In the genomic region with DNA sequence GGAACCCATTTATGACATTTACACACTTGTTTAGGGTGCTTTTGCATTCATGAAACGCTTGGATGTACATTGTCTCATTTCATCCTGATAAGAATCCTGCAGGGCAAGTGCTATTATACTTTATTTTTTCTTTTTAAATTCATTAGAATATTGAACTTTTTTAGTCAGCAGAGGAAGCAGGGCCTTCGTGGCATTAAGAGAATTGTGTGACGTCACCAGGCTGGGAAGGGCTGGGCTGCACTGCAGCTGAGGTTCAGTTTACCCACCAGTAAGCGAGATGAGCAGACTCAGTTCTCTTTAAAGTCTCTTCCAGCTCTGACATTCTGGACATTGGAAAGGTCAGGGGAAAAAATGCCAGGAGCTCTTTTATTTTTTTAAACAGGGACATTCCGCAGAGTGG, we compare ENCODE assay signal across 27 cellular contexts.
DNase-seq lines count a peak whose midpoint lies in the region; ATAC-seq, FAIRE-seq and TF ChIP-seq lines count a peak whose summit lies in the region.
"Had no signal": no experiment of that assay in that cellular context is flagged by ENCODE, and none has a peak within 500 bp of the region (broad histone marks: within the 10 kb centered on the region; RNA-seq: fewer than 3 reads in every experiment).

No MANE protein-coding gene starts in this region.

- H3K4me1 ChIP-seq in GM23248 (ENCODE audit: insufficient read depth) = no peaks in the 10 kb centered on the region
- H3K4me1 ChIP-seq in K562 (replicated peaks in 1 of 2; ENCODE audit: control insufficient read depth in 2 of 2, insufficient read depth in 2 of 2, low read length in 2 of 2) = peaks cover 4 to 7% of the 10 kb centered on the region in 2 experiments; a peak in 4 of 5 replicates
- H3K4me1 ChIP-seq in neuronal stem cell (ENCODE audit: control insufficient read depth in 2 of 2, insufficient read depth in 1 of 2, low read depth in 1 of 2, low read length in 2 of 2) = peaks cover 0 to 12% of the 10 kb centered on the region in 2 donors
- H3K4me1 ChIP-seq: BE2C had no signal

- FAIRE-seq in K562 (lab: Jason Lieb, UNC) = no peak
- FAIRE-seq: A204.1, GM12878, GM12892, GM18507 had no signal

- H3K79me1 ChIP-seq in neuronal stem cell (ENCODE audit: low read depth, low read length) = no peaks in the 10 kb centered on the region

- no peak overlapping the region for H3K23ac ChIP-seq in neuronal stem cell (ENCODE audit: low read depth, low read length, poor library complexity)

- POLR2A ChIA-PET in K562 (lab: Yijun Ruan, JAX) = interaction anchor here (1.2 kb wide), 1 partner anchor 98 kb away, joined by 3 read pairs; no protein-coding TSS in a partner anchor

- no peaks in the 10 kb centered on the region for H3K36me3 Mint-ChIP-seq in activated T-helper 2 cell treated with anti-CD3 and anti-CD28 coated beads, Interferon-gamma antibody, Interleukin-2, Interleukin-4, amounts not matched to agents 10 μg/mL and 5 μg/mL and 100 μg/mL, durations not matched to agents 14 hours and 24 hours and 36 hours (ENCODE audit: low read depth)
- H3K36me3 Mint-ChIP-seq: CD14-positive monocyte; CD4-positive, alpha-beta memory T cell; CD4-positive, CD25-positive, alpha-beta regulatory T cell; CD8-positive, alpha-beta memory T cell had no signal

- H3K4me3 Mint-ChIP-seq in activated T-helper 2 cell treated with anti-CD3 and anti-CD28 coated beads, Interferon-gamma antibody, Interleukin-2, Interleukin-4, amounts not matched to agents 10 μg/mL and 5 μg/mL and 100 μg/mL, durations not matched to agents 14 hours and 24 hours and 36 hours (ENCODE audit: low read depth) = no peak overlapping the region
- H3K4me3 Mint-ChIP-seq: CD14-positive monocyte; CD4-positive, alpha-beta memory T cell; CD4-positive, CD25-positive, alpha-beta regulatory T cell; CD8-positive, alpha-beta memory T cell had no signal

- H2BK15ac ChIP-seq in neuronal stem cell (ENCODE audit: low read length) = no peak overlapping the region

- DNase-seq in GM23248 (peak; percentile 5), K562 (ENCODE audit: extremely low read depth in 1 of 4, low spot score in 3 of 4) (no peak), neuronal stem cell (ENCODE audit: low spot score) (no peak), NCI-H748 treated with DMSO at 0.1 percent for 48 hours (lab: John Stamatoyannopoulos, UW) (no peak)
- no peak for DNase-seq in activated T-helper 2 cell treated with anti-CD3 and anti-CD28 coated beads, Interferon-gamma antibody, Interleukin-2, Interleukin-4, amounts not matched to agents 10 μg/mL and 5 μg/mL and 100 μg/mL, durations not matched to agents 14 hours and 24 hours and 36 hours (ENCODE audit: low spot score)
- DNase-seq: 8988T; ACHN; BE2C; C1 segment of cervical spinal cord; CD4-positive, alpha-beta memory T cell; CD4-positive, CD25-positive, alpha-beta regulatory T cell; CD8-positive, alpha-beta memory T cell; COR-L47; DMS 273 treated with DMSO at 0.1 percent for 48 hours; DMS153; DMS53; DMS79; DND-41; EL; GDM1 had no signal

- TF ChIP-seq RAD21 in K562 (CRISPR knock-in tag; conservative IDR thresholded peaks at IDR 0.05 in 1 of 2, IDR thresholded peaks at IDR 0.05 in 1 of 2) = no peak

- H2AFZ ChIP-seq in GM23248 (no peak overlapping the region), K562 (ENCODE audit: low read depth, low read length) (0 out of 2 replicates have a peak overlapping the region, but pooled peaks have one; percentile 6), neuronal stem cell (ENCODE audit: low read length) (no peak overlapping the region)

- intact Hi-C loops in K562 (cut with micrococcal nuclease) = no loop called here
- intact Hi-C loops in activated T-helper 2 cell treated with anti-CD3 and anti-CD28 coated beads, Interferon-gamma antibody, Interleukin-2, Interleukin-4, amounts not matched to agents 10 μg/mL and 5 μg/mL and 100 μg/mL, durations not matched to agents 14 hours and 24 hours and 36 hours (cut with micrococcal nuclease) = no loop called here

- no peak for ATAC-seq in K562
- no peak for ATAC-seq in HG03520 (IDR thresholded peaks at IDR 0.05; ENCODE audit: unreplicated experiment)
- ATAC-seq: GM12878 had no signal

- H3K27me3 Mint-ChIP-seq in activated T-helper 2 cell treated with anti-CD3 and anti-CD28 coated beads, Interferon-gamma antibody, Interleukin-2, Interleukin-4, amounts not matched to agents 10 μg/mL and 5 μg/mL and 100 μg/mL, durations not matched to agents 14 hours and 24 hours and 36 hours (ENCODE audit: low read depth) = no peaks in the 10 kb centered on the region
- H3K27me3 Mint-ChIP-seq: CD4-positive, alpha-beta memory T cell had no signal

- H3K4ac ChIP-seq in neuronal stem cell (ENCODE audit: low read length) = no peak overlapping the region

- no TSS peak for BruUV-seq in K562 (replicated peaks; lab: Mats Ljungman, UMichigan)

- H4K20me1 ChIP-seq in GM23248 (ENCODE audit: insufficient read depth) = no peaks in the 10 kb centered on the region
- no peaks in the 10 kb centered on the region for H4K20me1 ChIP-seq in K562 (replicated peaks; ENCODE audit: control insufficient read depth, insufficient read depth, low read length)
- H4K20me1 ChIP-seq: BLaER1 had no signal

- H4K8ac ChIP-seq in neuronal stem cell (ENCODE audit: low read depth, low read length) = no peak overlapping the region

- no peaks in the 10 kb centered on the region for H3K9me2 ChIP-seq in GM23248 (ENCODE audit: insufficient read depth)

- no peaks in the 10 kb centered on the region for H3K36me3 ChIP-seq in GM23248 (ENCODE audit: low read depth)
- H3K36me3 ChIP-seq in K562 (ENCODE audit: control insufficient read depth, insufficient read depth, low read length) = no peaks in the 10 kb centered on the region
- no peaks in the 10 kb centered on the region for H3K36me3 ChIP-seq in neuronal stem cell (replicated peaks in 1 of 2; ENCODE audit: control insufficient read depth in 2 of 2, insufficient read depth in 2 of 2, low read length in 2 of 2)
- H3K36me3 ChIP-seq: BE2C, BLaER1 had no signal

- 32 to 40% methylated on average over 5 of the region's 5 CpGs for WGBS in GM23248 (ENCODE audit: low coverage in 1 of 2, low lambda C conversion rate in 2 of 2, missing lambda C conversion rate in 2 of 2), 2 experiments
- WGBS in K562 (ENCODE audit: insufficient coverage, low coverage, missing lambda C conversion rate) = 27% methylated on average over 5 of the region's 5 CpGs
- WGBS in neuronal stem cell (ENCODE audit: extremely low coverage in 2 of 2, insufficient read length in 2 of 2, insufficient replicate concordance in 1 of 2), 2 donors = no CpG with 5 or more reads among the region's 5 CpGs

- H3K9ac ChIP-seq in GM23248 (no peak overlapping the region), K562 (ENCODE audit: insufficient read depth in 1 of 2, low read depth in 2 of 2, low read length in 2 of 2) (no peak overlapping the region), neuronal stem cell (ENCODE audit: low read depth, low read length, poor library complexity) (no peak overlapping the region)
- H3K9ac ChIP-seq: BLaER1 had no signal

- H2BK120ac ChIP-seq in neuronal stem cell (ENCODE audit: low read depth, low read length) = no peak overlapping the region

- no peak overlapping the region for H2AK5ac ChIP-seq in neuronal stem cell (ENCODE audit: low read depth, low read length)

- TF ChIP-seq POLR2A in K562 (conservative IDR thresholded peaks at IDR 0.05) = no peak

- H2BK5ac ChIP-seq in neuronal stem cell (ENCODE audit: low read length) = peak overlapping the region; percentile 56

- no peaks in the 10 kb centered on the region for H3K9me3 Mint-ChIP-seq in activated T-helper 2 cell treated with anti-CD3 and anti-CD28 coated beads, Interferon-gamma antibody, Interleukin-2, Interleukin-4, amounts not matched to agents 10 μg/mL and 5 μg/mL and 100 μg/mL, durations not matched to agents 14 hours and 24 hours and 36 hours
- H3K9me3 Mint-ChIP-seq: CD4-positive, alpha-beta memory T cell; CD8-positive, alpha-beta memory T cell had no signal

- CTCF ChIA-PET in K562 (lab: Yijun Ruan, JAX; ENCODE audit: low intra/inter-chr PET ratio) = no interaction called here

- peaks cover 15% of the 10 kb centered on the region for H3K4me1 Mint-ChIP-seq in activated T-helper 2 cell treated with anti-CD3 and anti-CD28 coated beads, Interferon-gamma antibody, Interleukin-2, Interleukin-4, amounts not matched to agents 10 μg/mL and 5 μg/mL and 100 μg/mL, durations not matched to agents 14 hours and 24 hours and 36 hours (ENCODE audit: low read depth)
- H3K4me1 Mint-ChIP-seq: CD14-positive monocyte had no signal

- H2BK12ac ChIP-seq in neuronal stem cell (ENCODE audit: low read length) = no peak overlapping the region

- H3F3A ChIP-seq in GM23248 (ENCODE audit: insufficient read depth) = no peaks in the 10 kb centered on the region

- H3K27me3 ChIP-seq in GM23248 (replicated peaks; ENCODE audit: insufficient read depth) (no peaks in the 10 kb centered on the region), K562 (ENCODE audit: control insufficient read depth in 2 of 2, insufficient read depth in 2 of 2, low read length in 2 of 2) (peaks cover 0 to 5% of the 10 kb centered on the region in 2 experiments; a peak in 4 of 5 replicates), neuronal stem cell (ENCODE audit: control insufficient read depth in 3 of 3, insufficient read depth in 3 of 3, low read depth in 1 of 3, low read length in 3 of 3) (peaks cover 0 to 4% (median 0%) of the 10 kb centered on the region in 3 experiments)
- H3K27me3 ChIP-seq: BE2C, BLaER1 had no signal

- no peak for TF ChIP-seq CTCF in K562 (IDR thresholded peaks at IDR 0.05 in 2 of 3, conservative IDR thresholded peaks at IDR 0.05 in 1 of 3; ENCODE audit: insufficient read depth in 2 of 3, low read depth in 1 of 3, low read length in 3 of 3)

- H3K14ac ChIP-seq in neuronal stem cell (ENCODE audit: low read length) = no peak overlapping the region

- no peak overlapping the region for H4K91ac ChIP-seq in neuronal stem cell (ENCODE audit: low read depth, low read length, poor library complexity)

- no peak overlapping the region for H3K18ac ChIP-seq in neuronal stem cell (ENCODE audit: low read length)

- no peak overlapping the region for H3K27ac Mint-ChIP-seq in activated T-helper 2 cell treated with anti-CD3 and anti-CD28 coated beads, Interferon-gamma antibody, Interleukin-2, Interleukin-4, amounts not matched to agents 10 μg/mL and 5 μg/mL and 100 μg/mL, durations not matched to agents 14 hours and 24 hours and 36 hours
- H3K27ac Mint-ChIP-seq: CD14-positive monocyte; CD8-positive, alpha-beta memory T cell had no signal

- H3K4me2 ChIP-seq in GM23248 (ENCODE audit: unreplicated experiment) (no peak overlapping the region), K562 (ENCODE audit: insufficient read depth, low read length) (no peak overlapping the region), neuronal stem cell (ENCODE audit: insufficient read depth, low read length, poor library complexity, severe bottlenecking) (no peak overlapping the region)
- H3K4me2 ChIP-seq: BLaER1 had no signal

- H3K79me2 ChIP-seq in GM23248 (ENCODE audit: insufficient read depth) (no peaks in the 10 kb centered on the region), K562 (ENCODE audit: control insufficient read depth, insufficient read depth, low read length) (no peaks in the 10 kb centered on the region)

- in situ Hi-C loops in GM23248 (cut with MboI) = no loop called here
- in situ Hi-C loops in K562 (cut with MboI) = no loop called here

- no peak for TF ChIP-seq EP300 in K562 (IDR thresholded peaks at IDR 0.05; ENCODE audit: low read length)

- H3K9me3 ChIP-seq in GM23248 (ENCODE audit: low read depth) (no peaks in the 10 kb centered on the region), K562 (replicated peaks; ENCODE audit: control insufficient read depth, insufficient read depth, low read depth, low read length) (no peaks in the 10 kb centered on the region), neuronal stem cell (replicated peaks in 1 of 2; ENCODE audit: control insufficient read depth in 2 of 2, insufficient read depth in 1 of 2, low read depth in 1 of 2, low read length in 2 of 2) (peaks cover 0 to 2% of the 10 kb centered on the region in 2 donors)
- H3K9me3 ChIP-seq: BE2C, BLaER1 had no signal

- H3K4me3 ChIP-seq in GM23248 (no peak overlapping the region), K562 (no peak overlapping the region), neuronal stem cell (ENCODE audit: low read length in 2 of 2) (no peak overlapping the region)
- H3K4me3 ChIP-seq: BLaER1, GM12878 had no signal

- H3K27ac ChIP-seq in GM23248 = no peak overlapping the region
- H3K27ac ChIP-seq in K562 (ENCODE audit: extremely low read depth, low read depth, low read length) = no peak overlapping the region
- no peak overlapping the region for H3K27ac ChIP-seq in neuronal stem cell (replicated peaks; ENCODE audit: low read length)
- H3K27ac ChIP-seq: BLaER1 had no signal

- no peaks in the 10 kb centered on the region for H3K9me1 ChIP-seq in K562 (ENCODE audit: control insufficient read depth, insufficient read depth, low read length)
